2 cellular contexts compared by ENCODE assay signal in the genomic region with DNA sequence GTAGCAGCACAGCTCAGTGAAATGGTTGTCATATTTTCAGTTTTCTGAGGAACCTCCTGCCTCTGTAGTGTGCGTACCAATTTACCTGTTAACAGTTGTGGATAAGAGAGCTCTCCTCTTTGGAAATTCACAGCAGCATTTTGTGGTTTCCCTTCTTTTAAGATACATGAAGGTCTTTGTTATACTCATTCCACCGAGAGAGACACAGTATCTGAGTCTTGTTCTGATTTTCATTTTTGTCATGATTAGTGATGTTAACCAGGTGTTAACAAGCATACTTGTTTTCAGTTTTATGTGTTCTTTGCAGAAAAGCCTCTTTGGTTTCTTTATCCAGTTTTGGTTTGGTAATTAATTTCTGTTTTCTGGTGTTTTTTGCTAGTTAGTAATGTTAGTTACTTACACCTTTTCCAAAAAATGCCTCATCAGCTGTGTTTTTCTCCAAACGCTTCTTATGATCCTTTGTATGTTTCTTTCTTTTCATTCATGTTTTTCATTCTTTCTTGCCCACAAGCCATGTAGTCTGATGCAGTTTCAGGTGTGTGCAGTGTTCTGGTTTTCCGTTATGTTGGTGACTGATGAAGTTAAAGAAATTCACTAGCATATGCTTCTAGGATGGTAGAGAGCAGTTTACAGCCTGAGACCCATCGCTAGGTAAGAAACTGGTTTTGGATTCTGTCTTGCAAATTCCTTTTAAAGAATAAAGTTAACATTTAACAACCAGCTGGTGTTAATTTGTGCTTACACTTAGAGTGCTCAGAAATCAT.
TF ChIP-seq lines count a peak whose summit lies in the region.

No MANE protein-coding gene starts in this region.

TF ChIP-seq in A549, 52 proteins besides CTCF, POLR2A, EP300 and RAD21 (continued from another document):
- TF ChIP-seq CBX8 (IDR thresholded peaks at IDR 0.05) = peak; percentile 53; the same call in 1 of the 2 replicates

TF ChIP-seq in GM23338, 12 proteins besides CTCF, POLR2A, EP300 and RAD21 (continued from another document):
- TF ChIP-seq NANOG (IDR thresholded peaks at IDR 0.05; ENCODE audit: borderline replicate concordance) (no peak), POLR2AphosphoS5 (IDR thresholded peaks at IDR 0.05; ENCODE audit: low read depth) (no peak), CREB1 (CRISPR knock-in tag; IDR thresholded peaks at IDR 0.05; ENCODE audit: low read depth) (no peak), EZH2 (IDR thresholded peaks at IDR 0.05; ENCODE audit: low read depth, unreplicated experiment) (no peak), ZNF114 (CRISPR knock-in tag; IDR thresholded peaks at IDR 0.05) (no peak), JUNB (IDR thresholded peaks at IDR 0.05; ENCODE audit: unreplicated experiment) (no peak), ZNF331 (CRISPR knock-in tag; IDR thresholded peaks at IDR 0.05; ENCODE audit: low read depth) (no peak), STAT1 (IDR thresholded peaks at IDR 0.05; ENCODE audit: unreplicated experiment) (no peak)
- TF ChIP-seq, protein P1, sequence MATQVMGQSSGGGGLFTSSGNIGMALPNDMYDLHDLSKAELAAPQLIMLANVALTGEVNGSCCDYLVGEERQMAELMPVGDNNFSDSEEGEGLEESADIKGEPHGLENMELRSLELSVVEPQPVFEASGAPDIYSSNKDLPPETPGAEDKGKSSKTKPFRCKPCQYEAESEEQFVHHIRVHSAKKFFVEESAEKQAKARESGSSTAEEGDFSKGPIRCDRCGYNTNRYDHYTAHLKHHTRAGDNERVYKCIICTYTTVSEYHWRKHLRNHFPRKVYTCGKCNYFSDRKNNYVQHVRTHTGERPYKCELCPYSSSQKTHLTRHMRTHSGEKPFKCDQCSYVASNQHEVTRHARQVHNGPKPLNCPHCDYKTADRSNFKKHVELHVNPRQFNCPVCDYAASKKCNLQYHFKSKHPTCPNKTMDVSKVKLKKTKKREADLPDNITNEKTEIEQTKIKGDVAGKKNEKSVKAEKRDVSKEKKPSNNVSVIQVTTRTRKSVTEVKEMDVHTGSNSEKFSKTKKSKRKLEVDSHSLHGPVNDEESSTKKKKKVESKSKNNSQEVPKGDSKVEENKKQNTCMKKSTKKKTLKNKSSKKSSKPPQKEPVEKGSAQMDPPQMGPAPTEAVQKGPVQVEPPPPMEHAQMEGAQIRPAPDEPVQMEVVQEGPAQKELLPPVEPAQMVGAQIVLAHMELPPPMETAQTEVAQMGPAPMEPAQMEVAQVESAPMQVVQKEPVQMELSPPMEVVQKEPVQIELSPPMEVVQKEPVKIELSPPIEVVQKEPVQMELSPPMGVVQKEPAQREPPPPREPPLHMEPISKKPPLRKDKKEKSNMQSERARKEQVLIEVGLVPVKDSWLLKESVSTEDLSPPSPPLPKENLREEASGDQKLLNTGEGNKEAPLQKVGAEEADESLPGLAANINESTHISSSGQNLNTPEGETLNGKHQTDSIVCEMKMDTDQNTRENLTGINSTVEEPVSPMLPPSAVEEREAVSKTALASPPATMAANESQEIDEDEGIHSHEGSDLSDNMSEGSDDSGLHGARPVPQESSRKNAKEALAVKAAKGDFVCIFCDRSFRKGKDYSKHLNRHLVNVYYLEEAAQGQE (IDR thresholded peaks at IDR 0.05; ENCODE audit: unreplicated experiment) = no peak
- TF ChIP-seq, protein P2, sequence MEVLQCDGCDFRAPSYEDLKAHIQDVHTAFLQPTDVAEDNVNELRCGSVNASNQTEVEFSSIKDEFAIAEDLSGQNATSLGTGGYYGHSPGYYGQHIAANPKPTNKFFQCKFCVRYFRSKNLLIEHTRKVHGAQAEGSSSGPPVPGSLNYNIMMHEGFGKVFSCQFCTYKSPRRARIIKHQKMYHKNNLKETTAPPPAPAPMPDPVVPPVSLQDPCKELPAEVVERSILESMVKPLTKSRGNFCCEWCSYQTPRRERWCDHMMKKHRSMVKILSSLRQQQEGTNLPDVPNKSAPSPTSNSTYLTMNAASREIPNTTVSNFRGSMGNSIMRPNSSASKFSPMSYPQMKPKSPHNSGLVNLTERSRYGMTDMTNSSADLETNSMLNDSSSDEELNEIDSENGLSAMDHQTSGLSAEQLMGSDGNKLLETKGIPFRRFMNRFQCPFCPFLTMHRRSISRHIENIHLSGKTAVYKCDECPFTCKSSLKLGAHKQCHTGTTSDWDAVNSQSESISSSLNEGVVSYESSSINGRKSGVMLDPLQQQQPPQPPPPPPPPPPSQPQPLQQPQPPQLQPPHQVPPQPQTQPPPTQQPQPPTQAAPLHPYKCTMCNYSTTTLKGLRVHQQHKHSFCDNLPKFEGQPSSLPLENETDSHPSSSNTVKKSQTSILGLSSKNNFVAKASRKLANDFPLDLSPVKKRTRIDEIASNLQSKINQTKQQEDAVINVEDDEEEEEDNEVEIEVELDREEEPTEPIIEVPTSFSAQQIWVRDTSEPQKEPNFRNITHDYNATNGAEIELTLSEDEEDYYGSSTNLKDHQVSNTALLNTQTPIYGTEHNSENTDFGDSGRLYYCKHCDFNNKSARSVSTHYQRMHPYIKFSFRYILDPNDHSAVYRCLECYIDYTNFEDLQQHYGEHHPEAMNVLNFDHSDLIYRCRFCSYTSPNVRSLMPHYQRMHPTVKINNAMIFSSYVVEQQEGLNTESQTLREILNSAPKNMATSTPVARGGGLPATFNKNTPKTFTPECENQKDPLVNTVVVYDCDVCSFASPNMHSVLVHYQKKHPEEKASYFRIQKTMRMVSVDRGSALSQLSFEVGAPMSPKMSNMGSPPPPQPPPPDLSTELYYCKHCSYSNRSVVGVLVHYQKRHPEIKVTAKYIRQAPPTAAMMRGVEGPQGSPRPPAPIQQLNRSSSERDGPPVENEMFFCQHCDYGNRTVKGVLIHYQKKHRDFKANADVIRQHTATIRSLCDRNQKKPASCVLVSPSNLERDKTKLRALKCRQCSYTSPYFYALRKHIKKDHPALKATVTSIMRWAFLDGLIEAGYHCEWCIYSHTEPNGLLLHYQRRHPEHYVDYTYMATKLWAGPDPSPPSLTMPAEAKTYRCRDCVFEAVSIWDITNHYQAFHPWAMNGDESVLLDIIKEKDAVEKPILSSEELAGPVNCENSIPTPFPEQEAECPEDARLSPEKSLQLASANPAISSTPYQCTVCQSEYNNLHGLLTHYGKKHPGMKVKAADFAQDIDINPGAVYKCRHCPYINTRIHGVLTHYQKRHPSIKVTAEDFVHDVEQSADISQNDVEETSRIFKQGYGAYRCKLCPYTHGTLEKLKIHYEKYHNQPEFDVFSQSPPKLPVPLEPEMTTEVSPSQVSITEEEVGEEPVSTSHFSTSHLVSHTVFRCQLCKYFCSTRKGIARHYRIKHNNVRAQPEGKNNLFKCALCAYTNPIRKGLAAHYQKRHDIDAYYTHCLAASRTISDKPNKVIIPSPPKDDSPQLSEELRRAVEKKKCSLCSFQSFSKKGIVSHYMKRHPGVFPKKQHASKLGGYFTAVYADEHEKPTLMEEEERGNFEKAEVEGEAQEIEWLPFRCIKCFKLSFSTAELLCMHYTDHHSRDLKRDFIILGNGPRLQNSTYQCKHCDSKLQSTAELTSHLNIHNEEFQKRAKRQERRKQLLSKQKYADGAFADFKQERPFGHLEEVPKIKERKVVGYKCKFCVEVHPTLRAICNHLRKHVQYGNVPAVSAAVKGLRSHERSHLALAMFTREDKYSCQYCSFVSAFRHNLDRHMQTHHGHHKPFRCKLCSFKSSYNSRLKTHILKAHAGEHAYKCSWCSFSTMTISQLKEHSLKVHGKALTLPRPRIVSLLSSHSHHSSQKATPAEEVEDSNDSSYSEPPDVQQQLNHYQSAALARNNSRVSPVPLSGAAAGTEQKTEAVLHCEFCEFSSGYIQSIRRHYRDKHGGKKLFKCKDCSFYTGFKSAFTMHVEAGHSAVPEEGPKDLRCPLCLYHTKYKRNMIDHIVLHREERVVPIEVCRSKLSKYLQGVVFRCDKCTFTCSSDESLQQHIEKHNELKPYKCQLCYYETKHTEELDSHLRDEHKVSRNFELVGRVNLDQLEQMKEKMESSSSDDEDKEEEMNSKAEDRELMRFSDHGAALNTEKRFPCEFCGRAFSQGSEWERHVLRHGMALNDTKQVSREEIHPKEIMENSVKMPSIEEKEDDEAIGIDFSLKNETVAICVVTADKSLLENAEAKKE (CRISPR knock-in tag; IDR thresholded peaks at IDR 0.05) = no peak
